In genomic region chr4:118931791-118932190, GRCh38 we compare ENCODE assay signal across 19 cellular contexts.
"Had no signal": no experiment of that assay in that cellular context is flagged by ENCODE, and none has a peak within 500 bp of the region (broad histone marks: within the 10 kb centered on the region; RNA-seq: fewer than 3 reads in every experiment).

No MANE protein-coding gene starts in this region.

- H3K9me3 ChIP-seq: left lung, spleen, thyroid gland had no signal

- H3K4me3 ChIP-seq: left lung, lung, spleen, thyroid gland had no signal

- H3K4me1 Mint-ChIP-seq: activated CD4-positive, alpha-beta memory T cell treated with anti-CD3 and anti-CD28 coated beads, Interleukin-2, amount 10 ng/mL, durations not matched to agents 7 days and 5 days; activated CD4-positive, alpha-beta T cell treated with anti-CD3 and anti-CD28 coated beads, Interleukin-2, amount 10 ng/mL, durations not matched to agents 24 days and 14 days; activated naive CD4-positive, alpha-beta T cell treated with anti-CD3 and anti-CD28 coated beads, Interleukin-2, amount 50 U/mL, for 24 hours; endodermal cell; naive thymus-derived CD4-positive, alpha-beta T cell; neural crest cell had no signal

- H3K27ac Mint-ChIP-seq: activated CD4-positive, alpha-beta memory T cell treated with anti-CD3 and anti-CD28 coated beads, Interleukin-2, amount 10 ng/mL, durations not matched to agents 7 days and 5 days; activated CD4-positive, alpha-beta T cell treated with anti-CD3 and anti-CD28 coated beads, Interleukin-2, amount 10 ng/mL, durations not matched to agents 24 days and 14 days; activated naive CD4-positive, alpha-beta T cell treated with anti-CD3 and anti-CD28 coated beads, Interleukin-2, amount 50 U/mL, for 24 hours; endodermal cell; naive thymus-derived CD4-positive, alpha-beta T cell had no signal

- H3K36me3 ChIP-seq: left lung, spleen, thyroid gland had no signal

- ATAC-seq: activated CD4-positive, CD25-positive, alpha-beta regulatory T cell treated with anti-CD3 and anti-CD28 coated beads, Interleukin-2, amount 50 U/mL, for 24 hours; left lung; naive thymus-derived CD4-positive, alpha-beta T cell; sciatic nerve; stimulated activated naive CD8-positive, alpha-beta T cell treated with anti-CD3 and anti-CD28 coated beads, Interleukin-15, Interleukin-2, amounts not matched to agents 100 U/mL and 50 U/mL, for 24 hours had no signal

- DNase-seq: activated CD4-positive, alpha-beta memory T cell treated with anti-CD3 and anti-CD28 coated beads, Interleukin-2, amount 10 ng/mL, durations not matched to agents 7 days and 5 days; activated CD4-positive, alpha-beta T cell treated with anti-CD3 and anti-CD28 coated beads, Interleukin-2, amount 10 ng/mL, durations not matched to agents 24 days and 14 days; activated gamma-delta T cell treated with Interleukin-2 at 50 U/mL for 16 hours; cortex of kidney; endodermal cell; foreskin fibroblast; left lung; naive thymus-derived CD4-positive, alpha-beta T cell; occipital lobe; spleen; stimulated activated CD4-positive, alpha-beta T cell treated with anti-CD3 and anti-CD28 coated beads, Interleukin-4, amount 100 ng/mL, for 1 hour; stimulated activated naive CD8-positive, alpha-beta T cell treated with anti-CD3 and anti-CD28 coated beads, Interleukin-15, Interleukin-2, amounts not matched to agents 100 U/mL and 50 U/mL, for 24 hours; T-helper 2 cell; thyroid gland had no signal

- H3K9me3 Mint-ChIP-seq: activated CD4-positive, alpha-beta memory T cell treated with anti-CD3 and anti-CD28 coated beads, Interleukin-2, amount 10 ng/mL, durations not matched to agents 7 days and 5 days; activated CD4-positive, alpha-beta T cell treated with anti-CD3 and anti-CD28 coated beads, Interleukin-2, amount 10 ng/mL, durations not matched to agents 24 days and 14 days; activated naive CD4-positive, alpha-beta T cell treated with anti-CD3 and anti-CD28 coated beads, Interleukin-2, amount 50 U/mL, for 24 hours; endodermal cell; naive thymus-derived CD4-positive, alpha-beta T cell; neural crest cell had no signal

- H3K4me3 Mint-ChIP-seq: activated CD4-positive, alpha-beta memory T cell treated with anti-CD3 and anti-CD28 coated beads, Interleukin-2, amount 10 ng/mL, durations not matched to agents 7 days and 5 days; activated CD4-positive, alpha-beta T cell treated with anti-CD3 and anti-CD28 coated beads, Interleukin-2, amount 10 ng/mL, durations not matched to agents 24 days and 14 days; activated naive CD4-positive, alpha-beta T cell treated with anti-CD3 and anti-CD28 coated beads, Interleukin-2, amount 50 U/mL, for 24 hours; endodermal cell; naive thymus-derived CD4-positive, alpha-beta T cell; neural crest cell had no signal

- H3K36me3 Mint-ChIP-seq: activated naive CD4-positive, alpha-beta T cell treated with anti-CD3 and anti-CD28 coated beads, Interleukin-2, amount 50 U/mL, for 24 hours; naive thymus-derived CD4-positive, alpha-beta T cell had no signal

- H3K27ac ChIP-seq: left lung, spleen, thyroid gland had no signal

- H3K4me1 ChIP-seq: left lung had no signal

- H3K27me3 ChIP-seq: left lung, spleen, thyroid gland had no signal
